In genomic region chr18:63199743-63200241, GRCh38 we compare ENCODE assay signal across 9 cellular contexts.
A peak's percentile ranks its signal among the peaks of the same experiment; 100 is the strongest.
DNase-seq lines count a peak whose midpoint lies in the region; ATAC-seq and FAIRE-seq lines count a peak whose summit lies in the region.
"Had no signal": no experiment of that assay in that cellular context is flagged by ENCODE, and none has a peak within 500 bp of the region (broad histone marks: within the 10 kb centered on the region; RNA-seq: fewer than 3 reads in every experiment).

No MANE protein-coding gene starts in this region.

- H3K4me3 ChIP-seq in naive thymus-derived CD4-positive, alpha-beta T cell (ENCODE audit: low read length): peak overlapping the region; percentile 63

- H3K4me1 ChIP-seq in naive thymus-derived CD4-positive, alpha-beta T cell (ENCODE audit: control insufficient read depth in 2 of 2, insufficient read depth in 2 of 2, low read length in 2 of 2): peaks cover 37 to 71% of the 10 kb centered on the region in 2 donors

- H3K27me3 ChIP-seq in naive thymus-derived CD4-positive, alpha-beta T cell (ENCODE audit: control insufficient read depth in 2 of 2, insufficient read depth in 2 of 2, low read length in 2 of 2): no peaks in the 10 kb centered on the region
- H3K27me3 ChIP-seq: vagina had no signal

- H3K9me3 ChIP-seq in naive thymus-derived CD4-positive, alpha-beta T cell (ENCODE audit: control insufficient read depth in 2 of 3, low read length in 3 of 3): no peaks in the 10 kb centered on the region
- H3K9me3 ChIP-seq: vagina had no signal

- no peak overlapping the region for H3K4me3 Mint-ChIP-seq in activated CD8-positive, alpha-beta T cell treated with anti-CD3 and anti-CD28 coated beads, Interleukin-2, amount 10 ng/mL, durations not matched to agents 7 days and 5 days
- no peak overlapping the region for H3K4me3 Mint-ChIP-seq in naive thymus-derived CD4-positive, alpha-beta T cell

- no peak for FAIRE-seq in urothelium cell line (lab: Jason Lieb, UNC)

- H3K27ac Mint-ChIP-seq in activated CD8-positive, alpha-beta T cell treated with anti-CD3 and anti-CD28 coated beads, Interleukin-2, amount 10 ng/mL, durations not matched to agents 7 days and 5 days: no peak overlapping the region
- H3K27ac Mint-ChIP-seq in naive thymus-derived CD4-positive, alpha-beta T cell: no peak overlapping the region

- H3K27me3 Mint-ChIP-seq in activated CD8-positive, alpha-beta T cell treated with anti-CD3 and anti-CD28 coated beads, Interleukin-2, amount 10 ng/mL, durations not matched to agents 7 days and 5 days (ENCODE audit: low read depth): no peaks in the 10 kb centered on the region
- no peaks in the 10 kb centered on the region for H3K27me3 Mint-ChIP-seq in naive thymus-derived CD4-positive, alpha-beta T cell

- DNase-seq in activated CD8-positive, alpha-beta T cell treated with anti-CD3 and anti-CD28 coated beads, Interleukin-2, amount 10 ng/mL, durations not matched to agents 7 days and 5 days: peak; percentile 78
- peak in 7 of 9 donors; percentile 57 to 82 (median 74) for DNase-seq in naive thymus-derived CD4-positive, alpha-beta T cell
- no peak for DNase-seq in anterior cingulate cortex (lab: John Stamatoyannopoulos, UW)
- no peak for DNase-seq in urothelium cell line (ENCODE audit: low spot score)

- POLR2A ChIA-PET in activated CD8-positive, alpha-beta T cell treated with anti-CD3 and anti-CD28 coated beads, Interleukin-2, amount 10 ng/mL, durations not matched to agents 7 days and 5 days (lab: Charles Lee): interaction anchor here (0.9 to 13.5 kb wide), 16 partner anchors 9 to 119 kb away, joined by 3 to 205 read pairs (median 6); partner anchors contain the start of gene BCL2
- POLR2A ChIA-PET in naive thymus-derived CD4-positive, alpha-beta T cell (lab: Charles Lee): interaction anchor here (0.7 to 2.1 kb wide), 9 partner anchors 10 to 118 kb away, joined by 3 to 9 read pairs (median 7); no protein-coding TSS in a partner anchor

- CTCF ChIA-PET in activated CD8-positive, alpha-beta T cell treated with anti-CD3 and anti-CD28 coated beads, Interleukin-2, amount 10 ng/mL, durations not matched to agents 7 days and 5 days (lab: Charles Lee): interaction anchor here (1.8 to 2.3 kb wide), 4 partner anchors 11 to 118 kb away, joined by 7 to 22 read pairs (median 15); partner anchors contain the start of gene BCL2
- CTCF ChIA-PET in naive thymus-derived CD4-positive, alpha-beta T cell (lab: Charles Lee): interaction anchor here (1.2 to 1.4 kb wide), 3 partner anchors 36 to 45 kb away, joined by 3 to 6 read pairs (median 4); no protein-coding TSS in a partner anchor

- ATAC-seq in GM18909 (IDR thresholded peaks at IDR 0.05; ENCODE audit: poor library complexity, unreplicated experiment): peak; percentile 51
- peak; percentile 53 for ATAC-seq in HG03460 (IDR thresholded peaks at IDR 0.05; ENCODE audit: unreplicated experiment)
- ATAC-seq in activated CD8-positive, alpha-beta T cell treated with anti-CD3 and anti-CD28 coated beads, Interleukin-2, amount 10 ng/mL, durations not matched to agents 7 days and 5 days: peak; percentile 80
- ATAC-seq in naive thymus-derived CD4-positive, alpha-beta T cell: peak; percentile 84
- no peak for ATAC-seq in GM19452 (IDR thresholded peaks at IDR 0.05; ENCODE audit: unreplicated experiment)
- no peak for ATAC-seq in HG03520 (IDR thresholded peaks at IDR 0.05; ENCODE audit: unreplicated experiment)

- peak overlapping the region; percentile 73 for H3K27ac ChIP-seq in naive thymus-derived CD4-positive, alpha-beta T cell (ENCODE audit: low read depth, low read length)
- H3K27ac ChIP-seq: vagina had no signal

- no peaks in the 10 kb centered on the region for H3K36me3 ChIP-seq in naive thymus-derived CD4-positive, alpha-beta T cell (ENCODE audit: control insufficient read depth in 2 of 3, insufficient read depth in 3 of 3, low read length in 3 of 3)
- H3K36me3 ChIP-seq: vagina had no signal

- no peaks in the 10 kb centered on the region for H3K9me3 Mint-ChIP-seq in activated CD8-positive, alpha-beta T cell treated with anti-CD3 and anti-CD28 coated beads, Interleukin-2, amount 10 ng/mL, durations not matched to agents 7 days and 5 days (ENCODE audit: insufficient read depth)
- H3K9me3 Mint-ChIP-seq in naive thymus-derived CD4-positive, alpha-beta T cell: no peaks in the 10 kb centered on the region

- intact Hi-C loops in naive thymus-derived CD4-positive, alpha-beta T cell (cut with micrococcal nuclease): loop anchor here (1.0 to 5.0 kb wide), 9 partner anchors 14 to 182 kb away; partner anchors contain the start of gene KDSR (in 1 of the 2)

- H3K4me1 Mint-ChIP-seq in activated CD8-positive, alpha-beta T cell treated with anti-CD3 and anti-CD28 coated beads, Interleukin-2, amount 10 ng/mL, durations not matched to agents 7 days and 5 days (ENCODE audit: low read depth): peaks cover 49% of the 10 kb centered on the region
- H3K4me1 Mint-ChIP-seq in naive thymus-derived CD4-positive, alpha-beta T cell: peaks cover 19 to 49% (median 33%) of the 10 kb centered on the region in 7 donors

- peaks cover 35% of the 10 kb centered on the region for H3K36me3 Mint-ChIP-seq in activated CD8-positive, alpha-beta T cell treated with anti-CD3 and anti-CD28 coated beads, Interleukin-2, amount 10 ng/mL, durations not matched to agents 7 days and 5 days (ENCODE audit: low read depth)
- H3K36me3 Mint-ChIP-seq in naive thymus-derived CD4-positive, alpha-beta T cell: peaks cover 0 to 17% (median 0%) of the 10 kb centered on the region in 5 donors

Comparison
In these comparisons a context has a peak if more than half of its experiments do, and no peak if none do; other contexts are left out.
1. ATAC-seq: peak in GM18909 (single experiment), HG03460 (single experiment), activated CD8-positive, alpha-beta T cell treated with anti-CD3 and anti-CD28 coated beads, Interleukin-2, amount 10 ng/mL, durations not matched to agents 7 days and 5 days (single experiment) and naive thymus-derived CD4-positive, alpha-beta T cell (single experiment); none in GM19452 (single experiment) and HG03520 (single experiment).
2. DNase-seq: peak in activated CD8-positive, alpha-beta T cell treated with anti-CD3 and anti-CD28 coated beads, Interleukin-2, amount 10 ng/mL, durations not matched to agents 7 days and 5 days (single experiment) and naive thymus-derived CD4-positive, alpha-beta T cell (7 of 9); none in anterior cingulate cortex (0 of 58) and urothelium cell line (single experiment).